Comparison of ENCODE assay signal across 1 cellular context in the genomic region with DNA sequence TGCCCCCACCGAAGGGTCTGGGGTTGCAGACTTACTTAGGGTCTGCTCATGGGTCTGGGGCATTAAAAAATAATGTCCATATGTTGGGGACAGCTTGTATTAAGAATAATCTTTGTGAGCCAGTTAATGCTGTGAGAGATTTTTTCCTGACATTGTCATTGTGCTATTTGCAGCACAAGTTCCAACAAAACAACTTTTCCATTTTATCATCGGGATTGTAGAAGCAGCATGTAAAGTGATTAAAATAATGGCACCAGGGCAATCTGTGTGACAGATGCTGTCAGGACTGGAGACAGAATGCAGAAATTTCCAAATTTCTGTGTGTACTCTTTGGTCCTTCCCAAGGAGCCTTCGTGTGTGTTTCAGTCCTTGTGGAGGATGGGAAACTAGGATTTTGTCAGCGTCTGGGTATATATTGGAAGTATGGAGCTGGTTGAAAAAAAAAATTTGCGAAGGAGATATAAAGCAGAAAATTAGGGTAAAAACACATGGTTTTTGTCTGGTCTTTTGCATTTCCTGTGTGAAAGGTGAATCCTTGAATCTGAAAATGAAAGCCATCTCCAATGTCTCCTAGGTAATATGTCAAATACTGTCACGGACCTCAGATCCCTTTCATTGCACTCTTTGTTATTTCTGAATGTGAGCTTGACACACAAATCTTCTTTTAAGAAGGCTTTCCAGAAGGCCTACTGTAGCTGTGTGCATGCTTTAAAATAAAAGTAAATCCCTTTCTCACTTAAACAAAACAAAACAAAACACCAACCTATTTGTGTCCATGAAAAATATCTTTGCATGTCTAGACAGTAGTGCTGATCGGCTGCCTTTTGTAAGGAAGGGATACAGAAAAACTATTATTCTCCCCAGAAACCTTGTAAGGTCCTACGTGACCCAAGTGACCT.
TF ChIP-seq lines count a peak whose summit lies in the region.

No MANE protein-coding gene starts in this region.

TF ChIP-seq in A549, 52 proteins besides CTCF, POLR2A, EP300 and RAD21 (continued from another document):
- TF ChIP-seq CHD2 (IDR thresholded peaks at IDR 0.05; ENCODE audit: low read length, partially characterized antibody) (no peak), SMC3 (IDR thresholded peaks at IDR 0.05) (no peak)
